ENCODE assay signal across 8 cellular contexts in the genomic region with DNA sequence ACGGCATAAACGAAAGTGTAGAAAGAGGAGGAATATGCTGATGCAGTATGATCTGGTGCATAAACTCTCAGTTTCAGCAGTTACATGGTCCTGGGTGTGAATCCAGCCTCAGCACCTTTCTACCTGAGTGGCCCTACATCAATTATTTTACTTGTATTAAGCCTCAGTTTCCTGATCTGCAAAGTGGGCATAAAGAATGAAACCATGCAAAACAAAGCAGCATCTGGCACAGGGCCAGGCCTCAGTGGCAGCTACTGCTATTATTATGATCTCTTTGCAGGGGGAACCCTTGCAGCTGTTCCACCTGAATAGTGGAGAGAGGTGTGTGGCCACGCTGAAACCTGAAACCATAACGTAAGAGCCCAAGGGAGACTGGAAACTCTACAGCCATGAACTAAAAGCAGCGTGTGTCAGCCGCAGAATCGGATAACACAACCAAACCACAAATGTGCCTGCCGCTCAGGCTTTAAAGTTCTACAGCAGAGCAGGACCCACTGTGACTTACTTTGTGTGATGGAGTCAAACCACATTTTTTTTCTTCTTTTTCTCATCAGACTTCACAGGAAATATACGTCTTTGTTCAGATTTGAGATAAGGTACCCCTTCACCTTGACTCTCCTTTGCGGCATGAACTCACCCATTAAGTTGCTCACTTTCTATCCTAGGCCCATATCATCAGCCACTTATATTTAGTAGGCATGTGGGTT. TPM values are rescaled to one million over a fixed set of nuclear protein-coding genes. Genes with fewer than 3 reads are reported as not detected.
DNase-seq lines count a peak whose midpoint lies in the region; ATAC-seq and TF ChIP-seq lines count a peak whose summit lies in the region.

No MANE protein-coding gene starts in this region.

- H3K27me3 Mint-ChIP-seq in memory B cell, result peaks cover 5% of the 10 kb centered on the region

- no peaks in the 10 kb centered on the region for H3K27me3 ChIP-seq in right atrium auricular region

- H3K4me1 Mint-ChIP-seq in memory B cell, result peaks cover 15% of the 10 kb centered on the region

- peak overlapping the region; percentile 12 for H3K4me3 Mint-ChIP-seq in memory B cell

- H3K4me3 ChIP-seq in right atrium auricular region, result no peak overlapping the region

- TF ChIP-seq CTCF in right atrium auricular region (IDR thresholded peaks at IDR 0.05), result no peak

- no peaks in the 10 kb centered on the region for H3K36me3 ChIP-seq in right atrium auricular region

- peaks cover 0 to 5% of the 10 kb centered on the region in 2 donors for H3K4me1 ChIP-seq in right atrium auricular region

- no peaks in the 10 kb centered on the region for H3K36me3 Mint-ChIP-seq in memory B cell

- peak overlapping the region; percentile 86 for H3K27ac Mint-ChIP-seq in memory B cell

- H3K9me3 ChIP-seq in right atrium auricular region, result no peaks in the 10 kb centered on the region

- no peak overlapping the region for H3K27ac ChIP-seq in right atrium auricular region

- DNase-seq in NCI-H2171 treated with DMSO at 0.1 percent for 48 hours (lab: John Stamatoyannopoulos, UW) (peak; percentile 99), memory B cell (ENCODE audit: low spot score in 2 of 2) (no peak), right atrium auricular region (ENCODE audit: low spot score) (no peak), mesenteric fat pad (ENCODE audit: low spot score) (no peak)
- DNase-seq in activated CD8-positive, alpha-beta memory T cell treated with anti-CD3 and anti-CD28 coated beads, Interleukin-2, amount 50 U/mL, for 1 hour (ENCODE audit: extremely low read depth), result peak; percentile 89
- peak; percentile 80 for DNase-seq in stimulated activated naive CD8-positive, alpha-beta T cell treated with anti-CD3 and anti-CD28 coated beads, Interleukin-15, Interleukin-2, amounts not matched to agents 100 U/mL and 50 U/mL, for 24 hours

- H3K9me3 Mint-ChIP-seq in memory B cell, result no peaks in the 10 kb centered on the region

- ATAC-seq in GM18870 (IDR thresholded peaks at IDR 0.05; ENCODE audit: unreplicated experiment), result peak; percentile 89
- ATAC-seq in HG02870 (IDR thresholded peaks at IDR 0.05; ENCODE audit: unreplicated experiment), result peak; percentile 91
- ATAC-seq in memory B cell (ENCODE audit: low read depth), result peak; percentile 78
- ATAC-seq in stimulated activated naive CD8-positive, alpha-beta T cell treated with anti-CD3 and anti-CD28 coated beads, Interleukin-15, Interleukin-2, amounts not matched to agents 100 U/mL and 50 U/mL, for 24 hours, result peak; percentile 94

RNA-seq across cellular contexts. Expression of gene FOS, which starts 29.2 kb away (rescaled TPM):
- total RNA-seq in right atrium auricular region, result 100 to 1,000 TPM; 232 to 555 TPM
- 1,900 TPM for total RNA-seq in mesenteric fat pad

Comparison
In these comparisons a context has a peak if more than half of its experiments do, and no peak if none do; other contexts are left out.
1. DNase-seq: peak in NCI-H2171 treated with DMSO at 0.1 percent for 48 hours (single experiment), activated CD8-positive, alpha-beta memory T cell treated with anti-CD3 and anti-CD28 coated beads, Interleukin-2, amount 50 U/mL, for 1 hour (single experiment) and stimulated activated naive CD8-positive, alpha-beta T cell treated with anti-CD3 and anti-CD28 coated beads, Interleukin-15, Interleukin-2, amounts not matched to agents 100 U/mL and 50 U/mL, for 24 hours (single experiment); none in memory B cell (0 of 2), right atrium auricular region (single experiment) and mesenteric fat pad (single experiment).
2. Peak in every context shown above with its lines, with median percentiles within 50 percentile points of each other: ATAC-seq.